In the genomic region with DNA sequence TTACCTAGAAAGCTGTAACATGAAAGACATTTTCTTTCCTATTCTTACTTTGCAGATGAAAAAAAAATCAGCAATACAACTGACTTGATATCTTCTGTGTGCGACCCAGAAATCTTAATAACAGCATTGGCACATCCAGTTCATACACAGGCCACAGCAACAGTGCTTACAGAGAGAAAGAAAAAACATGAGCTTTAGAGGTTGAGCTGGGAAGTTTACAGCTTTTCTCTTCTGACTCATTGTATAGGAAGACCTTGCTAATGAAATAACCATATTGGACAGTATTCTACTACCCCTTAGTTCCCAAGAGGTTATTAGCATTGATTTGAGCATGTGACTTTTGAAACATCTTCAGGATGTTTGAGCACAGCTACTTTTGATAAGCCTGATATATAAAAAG, we compare ENCODE assay signal across 23 cellular contexts.
DNase-seq lines count a peak whose midpoint lies in the region; ATAC-seq, FAIRE-seq and TF ChIP-seq lines count a peak whose summit lies in the region.
"Had no signal": no experiment of that assay in that cellular context is flagged by ENCODE, and none has a peak within 500 bp of the region (broad histone marks: within the 10 kb centered on the region; RNA-seq: fewer than 3 reads in every experiment).

No MANE protein-coding gene starts in this region.

- no peaks in the 10 kb centered on the region for H3K4me1 ChIP-seq in PC-3 (ENCODE audit: insufficient read depth, low read length)
- H3K4me1 ChIP-seq: A549, SJCRH30 had no signal

- no peaks in the 10 kb centered on the region for H3F3A ChIP-seq in PC-3 (ENCODE audit: low read length, unreplicated experiment)

- no peaks in the 10 kb centered on the region for H3K27me3 ChIP-seq in PC-3 (ENCODE audit: low read length)
- H3K27me3 ChIP-seq: SJCRH30 had no signal

- TF ChIP-seq POLR2A in H54 (IDR thresholded peaks at IDR 0.05; ENCODE audit: low read depth, low read length): no peak

- CTCF ChIA-PET in PC-3 (lab: Charles Lee): no interaction called here

- no peaks in the 10 kb centered on the region for H3K9me3 ChIP-seq in PC-3 (ENCODE audit: low read length)
- H3K9me3 ChIP-seq: A549, SJCRH30 had no signal

- no peak for ATAC-seq in PC-3
- ATAC-seq: A549, K562 had no signal

- no peak overlapping the region for H3K27ac ChIP-seq in PC-3 (ENCODE audit: low read length)
- H3K27ac ChIP-seq: A549, SJCRH30 had no signal

- no peaks in the 10 kb centered on the region for H3K79me2 ChIP-seq in PC-3 (ENCODE audit: low read length)

- DNase-seq in H54 (ENCODE audit: insufficient read length, low spot score) (no peak), RCC 7860 (ENCODE audit: low spot score) (no peak), fibroblast of mammary gland (ENCODE audit: low read depth) (peak; percentile 38), pons (ENCODE audit: low spot score) (peak; percentile 44), PC-3 (no peak), retina (no peak), Ammon's horn (ENCODE audit: low spot score) (no peak), 8988T (no peak)
- DNase-seq: CD4-positive, CD25-positive, alpha-beta regulatory T cell; DMS 273 treated with DMSO at 0.1 percent for 48 hours; DND-41; GOT3; MM.1S; NCI-H1092; NCI-H146; NCI-H2029; NCI-H2227 treated with DMSO at 0.1 percent for 48 hours; NCI-H510A; NCI-H748 treated with DMSO at 0.1 percent for 48 hours; SJCRH30 had no signal

- intact Hi-C loops in PC-3 (cut with micrococcal nuclease): no loop called here

- H2AFZ ChIP-seq in PC-3 (ENCODE audit: low read length): no peak overlapping the region

- TF ChIP-seq CTCF in fibroblast of mammary gland (conservative IDR thresholded peaks at IDR 0.05; ENCODE audit: control insufficient read depth, insufficient read depth, low read depth, low read length) (no peak), PC-3 (conservative IDR thresholded peaks at IDR 0.05; ENCODE audit: low read depth, low read length) (no peak)

- H3K4me2 ChIP-seq in PC-3 (ENCODE audit: low read length): no peak overlapping the region
- H3K4me2 ChIP-seq: A549 had no signal

- H3K4me3 ChIP-seq in fibroblast of mammary gland (ENCODE audit: control insufficient read depth, low read depth, low read length): no peak overlapping the region
- no peak overlapping the region for H3K4me3 ChIP-seq in PC-3 (ENCODE audit: low read length)
- H3K4me3 ChIP-seq: A549, K562, SJCRH30 had no signal

- FAIRE-seq in H54 (lab: Jason Lieb, UNC) (peak; percentile 92), RCC 7860 (lab: Jason Lieb, UNC) (peak; percentile 5)
- FAIRE-seq: A549, GM12891, K562 had no signal

- H4K20me1 ChIP-seq in PC-3 (ENCODE audit: low read length): no peaks in the 10 kb centered on the region

- POLR2A ChIA-PET in PC-3 (lab: Charles Lee; ENCODE audit: unreplicated experiment): no interaction called here

- BruUV-seq in PC-3 (replicated peaks; lab: Mats Ljungman, UMichigan): no TSS peak

- H3K9me2 ChIP-seq in PC-3 (replicated peaks; ENCODE audit: low read length): no peaks in the 10 kb centered on the region

- no peaks in the 10 kb centered on the region for H3K36me3 ChIP-seq in PC-3 (ENCODE audit: low read depth, low read length)

- H3K9ac ChIP-seq in PC-3 (ENCODE audit: low read length): no peak overlapping the region

Comparison
In these comparisons a context has a peak if more than half of its experiments do, and no peak if none do; other contexts are left out.
1. DNase-seq: peak in fibroblast of mammary gland (single experiment) and pons (single experiment); none in H54 (single experiment), RCC 7860 (single experiment), PC-3 (single experiment), retina (single experiment), Ammon's horn (single experiment) and 8988T (single experiment).